ENCODE assay signal across 8 cellular contexts in the genomic region with DNA sequence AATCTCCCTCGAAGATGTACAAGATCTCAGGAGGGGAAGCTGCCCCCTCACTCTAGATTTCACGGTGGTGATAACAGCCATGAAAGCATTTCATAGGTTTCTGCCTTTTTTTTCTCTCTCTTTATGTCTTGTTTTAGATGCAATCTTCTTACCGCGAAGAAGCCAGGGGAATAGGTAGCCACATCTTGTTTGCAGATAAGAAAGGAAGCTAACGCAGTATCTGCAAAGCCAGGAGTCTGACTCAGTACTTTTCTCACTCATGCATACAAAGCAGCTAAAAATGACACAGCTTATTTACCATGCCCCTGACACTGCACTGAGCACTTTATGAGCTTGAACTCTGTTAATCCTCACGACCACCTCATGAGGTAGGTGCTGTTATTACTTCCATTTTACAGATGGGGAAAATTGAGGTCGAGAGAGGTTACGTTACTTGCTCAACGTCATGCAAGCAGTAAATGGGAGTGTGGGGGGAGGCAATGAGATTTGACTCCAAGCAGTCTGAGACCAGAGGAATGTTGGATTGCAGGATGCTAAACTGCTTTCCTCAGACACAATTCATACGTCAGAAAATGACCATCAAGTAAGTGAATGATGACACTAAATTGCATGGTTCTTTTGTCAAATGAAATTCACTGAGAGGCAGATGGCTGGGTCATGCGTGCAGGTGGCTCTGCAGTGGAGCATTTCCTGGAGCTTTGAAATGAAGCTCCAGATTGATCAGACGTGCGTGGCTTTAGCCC. TPM values are rescaled to one million over a fixed set of nuclear protein-coding genes. Genes with fewer than 3 reads are reported as not detected.
A peak's percentile ranks its signal among the peaks of the same experiment; 100 is the strongest.
DNase-seq lines count a peak whose midpoint lies in the region; ATAC-seq, FAIRE-seq and TF ChIP-seq lines count a peak whose summit lies in the region.

No MANE protein-coding gene starts in this region.

- no peaks in the 10 kb centered on the region for H3K27me3 ChIP-seq in subcutaneous abdominal adipose tissue (ENCODE audit: control insufficient read depth in 5 of 5, insufficient read depth in 4 of 5, low read length in 5 of 5)

- H3K36me3 ChIP-seq in kidney (ENCODE audit: control insufficient read depth in 1 of 2, insufficient read depth in 2 of 2, low read length in 2 of 2) (peaks cover 3 to 8% of the 10 kb centered on the region in 2 donors), subcutaneous abdominal adipose tissue (ENCODE audit: control insufficient read depth in 5 of 5, insufficient read depth in 5 of 5, low read length in 5 of 5) (peaks cover 16 to 38% (median 22%) of the 10 kb centered on the region in 5 donors)

- no peaks in the 10 kb centered on the region for H3K9me3 Mint-ChIP-seq in CD14-positive monocyte
- no peaks in the 10 kb centered on the region for H3K9me3 Mint-ChIP-seq in activated T-helper 2 cell treated with anti-CD3 and anti-CD28 coated beads, Interferon-gamma antibody, Interleukin-2, Interleukin-4, amounts not matched to agents 10 μg/mL and 5 μg/mL and 100 μg/mL, durations not matched to agents 14 hours and 24 hours and 36 hours

- ATAC-seq in HG02840 (IDR thresholded peaks at IDR 0.05; ENCODE audit: low FRiP score, unreplicated experiment) (no peak), HG03280 (IDR thresholded peaks at IDR 0.05; ENCODE audit: unreplicated experiment) (no peak)

- peaks cover 0 to 2% (median 0%) of the 10 kb centered on the region in 3 donors for H3K27me3 Mint-ChIP-seq in CD14-positive monocyte (ENCODE audit: low read depth in 3 of 3)
- H3K27me3 Mint-ChIP-seq in activated T-helper 2 cell treated with anti-CD3 and anti-CD28 coated beads, Interferon-gamma antibody, Interleukin-2, Interleukin-4, amounts not matched to agents 10 μg/mL and 5 μg/mL and 100 μg/mL, durations not matched to agents 14 hours and 24 hours and 36 hours (ENCODE audit: low read depth): no peaks in the 10 kb centered on the region

- H3K27ac Mint-ChIP-seq in CD14-positive monocyte: peak overlapping the region; percentile 56 to 98 (median 79)
- peak overlapping the region; percentile 82 for H3K27ac Mint-ChIP-seq in activated T-helper 2 cell treated with anti-CD3 and anti-CD28 coated beads, Interferon-gamma antibody, Interleukin-2, Interleukin-4, amounts not matched to agents 10 μg/mL and 5 μg/mL and 100 μg/mL, durations not matched to agents 14 hours and 24 hours and 36 hours

- H3K9ac ChIP-seq in kidney (ENCODE audit: low read length in 2 of 2) (peak overlapping the region in 1 of 2 donors; percentile 43), subcutaneous abdominal adipose tissue (ENCODE audit: low read length in 5 of 5) (peak overlapping the region; percentile 16 to 99 (median 69))

- H3K4me1 ChIP-seq in kidney (ENCODE audit: control insufficient read depth in 1 of 2, insufficient read depth in 1 of 2, low read depth in 1 of 2, low read length in 2 of 2) (peaks cover 14 to 20% of the 10 kb centered on the region in 2 donors), subcutaneous abdominal adipose tissue (ENCODE audit: control insufficient read depth in 5 of 5, insufficient read depth in 5 of 5, low read length in 5 of 5) (peaks cover 12 to 68% (median 63%) of the 10 kb centered on the region in 5 donors)

- TF ChIP-seq CTCF in CD14-positive monocyte (IDR thresholded peaks at IDR 0.05): no peak
- TF ChIP-seq CTCF in kidney (IDR thresholded peaks at IDR 0.05; ENCODE audit: borderline replicate concordance, extremely low read depth, insufficient read depth): no peak

- H3K9me3 ChIP-seq in kidney (ENCODE audit: control insufficient read depth in 1 of 2, low read length in 2 of 2): no peaks in the 10 kb centered on the region
- no peaks in the 10 kb centered on the region for H3K9me3 ChIP-seq in subcutaneous abdominal adipose tissue (ENCODE audit: control insufficient read depth in 5 of 5, low read length in 5 of 5)

- H3K36me3 Mint-ChIP-seq in CD14-positive monocyte: peaks cover 61 to 63% of the 10 kb centered on the region in 2 donors
- H3K36me3 Mint-ChIP-seq in activated T-helper 2 cell treated with anti-CD3 and anti-CD28 coated beads, Interferon-gamma antibody, Interleukin-2, Interleukin-4, amounts not matched to agents 10 μg/mL and 5 μg/mL and 100 μg/mL, durations not matched to agents 14 hours and 24 hours and 36 hours (ENCODE audit: low read depth): peaks cover 71% of the 10 kb centered on the region

- H3K27ac ChIP-seq in kidney (ENCODE audit: low read depth in 2 of 2, low read length in 2 of 2) (peak overlapping the region in 1 of 2 donors; percentile 61), subcutaneous abdominal adipose tissue (ENCODE audit: low read depth, low read length) (peak overlapping the region; percentile 99)

- peak overlapping the region; percentile 24 to 46 for H3K4me3 ChIP-seq in kidney (ENCODE audit: low read length in 2 of 2)
- peak overlapping the region; percentile 44 to 86 (median 79) for H3K4me3 ChIP-seq in subcutaneous abdominal adipose tissue (ENCODE audit: low read depth in 1 of 5, low read length in 5 of 5)

- H3K4me1 Mint-ChIP-seq in CD14-positive monocyte: peaks cover 59% of the 10 kb centered on the region
- peaks cover 59% of the 10 kb centered on the region for H3K4me1 Mint-ChIP-seq in activated T-helper 2 cell treated with anti-CD3 and anti-CD28 coated beads, Interferon-gamma antibody, Interleukin-2, Interleukin-4, amounts not matched to agents 10 μg/mL and 5 μg/mL and 100 μg/mL, durations not matched to agents 14 hours and 24 hours and 36 hours (ENCODE audit: low read depth)

- H3K4me3 Mint-ChIP-seq in CD14-positive monocyte: peak overlapping the region; percentile 98
- H3K4me3 Mint-ChIP-seq in activated T-helper 2 cell treated with anti-CD3 and anti-CD28 coated beads, Interferon-gamma antibody, Interleukin-2, Interleukin-4, amounts not matched to agents 10 μg/mL and 5 μg/mL and 100 μg/mL, durations not matched to agents 14 hours and 24 hours and 36 hours (ENCODE audit: low read depth): peak overlapping the region; percentile 82

- DNase-seq in CD14-positive monocyte (ENCODE audit: low spot score) (no peak), HTR-8/SVneo (ENCODE audit: insufficient read length, low spot score) (no peak), kidney (no peak), C1 segment of cervical spinal cord (lab: John Stamatoyannopoulos, UW) (no peak)
- DNase-seq in activated T-helper 2 cell treated with anti-CD3 and anti-CD28 coated beads, Interferon-gamma antibody, Interleukin-2, Interleukin-4, amounts not matched to agents 10 μg/mL and 5 μg/mL and 100 μg/mL, durations not matched to agents 14 hours and 24 hours and 36 hours (ENCODE audit: low spot score): peak; percentile 56

- intact Hi-C loops in CD14-positive monocyte (cut with micrococcal nuclease) (loop anchor here in 1 of 2 donors (5.0 kb wide), 1 partner anchor 55 kb away; no protein-coding TSS in a partner anchor), kidney (cut with DNase I) (no loop called here)
- intact Hi-C loops in activated T-helper 2 cell treated with anti-CD3 and anti-CD28 coated beads, Interferon-gamma antibody, Interleukin-2, Interleukin-4, amounts not matched to agents 10 μg/mL and 5 μg/mL and 100 μg/mL, durations not matched to agents 14 hours and 24 hours and 36 hours (cut with micrococcal nuclease): loop anchor here (1.0 to 10.0 kb wide), 9 partner anchors 10 to 1898 kb away; no protein-coding TSS in a partner anchor

- FAIRE-seq in HTR-8/SVneo (lab: Jason Lieb, UNC) (peak; percentile 20), kidney (lab: Jason Lieb, UNC) (no peak)

RNA-seq across cellular contexts. Expression of gene MAP3K8, which starts 3.2 kb away (rescaled TPM):
- polyA plus RNA-seq in CD14-positive monocyte: 10 to 100 TPM; 54.5 to 59.2 TPM
- total RNA-seq in activated T-helper 2 cell treated with anti-CD3 and anti-CD28 coated beads, Interferon-gamma antibody, Interleukin-2, Interleukin-4, amounts not matched to agents 10 μg/mL and 5 μg/mL and 100 μg/mL, durations not matched to agents 14 hours and 24 hours and 36 hours: 33.5 and 37.1 TPM in 2 replicates
- 41.6 TPM for total RNA-seq in kidney
- polyA plus RNA-seq in kidney (ENCODE audit: insufficient read depth, low read depth, low replicate concordance): 6.7 TPM
